Comparison of ENCODE assay signal across 9 cellular contexts in genomic region chr10:116809528-116810500, GRCh38. TPM values are rescaled to one million over a fixed set of nuclear protein-coding genes. Genes with fewer than 3 reads are reported as not detected.
DNase-seq lines count a peak whose midpoint lies in the region; ATAC-seq, FAIRE-seq and TF ChIP-seq lines count a peak whose summit lies in the region.
"Had no signal": no experiment of that assay in that cellular context is flagged by ENCODE, and none has a peak within 500 bp of the region (broad histone marks: within the 10 kb centered on the region; RNA-seq: fewer than 3 reads in every experiment).

No MANE protein-coding gene starts in this region.

- no TSS peak for BruUV-seq in HepG2 (replicated peaks; lab: Mats Ljungman, UMichigan)

- no peak overlapping the region for H3K4me2 ChIP-seq in HepG2 (ENCODE audit: low read depth, low read length)

- H3K27me3 ChIP-seq in adrenal gland (peaks cover 7% of the 10 kb centered on the region), HepG2 (ENCODE audit: control insufficient read depth in 1 of 2, insufficient read depth in 2 of 2, low read length in 2 of 2) (peaks cover 2 to 18% of the 10 kb centered on the region in 2 experiments; a peak in 4 of 5 replicates), SJCRH30 (no peaks in the 10 kb centered on the region)

- H3K9me3 ChIP-seq in adrenal gland (replicated peaks in 1 of 3) (no peaks in the 10 kb centered on the region), HepG2 (ENCODE audit: low read length) (no peaks in the 10 kb centered on the region), SJCRH30 (replicated peaks) (no peaks in the 10 kb centered on the region)

- TF ChIP-seq EP300 in HepG2 (IDR thresholded peaks at IDR 0.05; ENCODE audit: low read depth in 2 of 2, low read length in 2 of 2): no peak
- no peak for TF ChIP-seq EP300 in HepG2 (CRISPR knock-in tag; IDR thresholded peaks at IDR 0.05; ENCODE audit: borderline replicate concordance)

- no peak for FAIRE-seq in HepG2 (lab: Jason Lieb, UNC)
- FAIRE-seq: GM12891 had no signal

- no peaks in the 10 kb centered on the region for H3K79me2 ChIP-seq in HepG2 (ENCODE audit: insufficient read depth, low read length)

- in situ Hi-C loops in HepG2 (cut with HindIII; ENCODE audit: extremely low pct_ligation_motif_present, low pct_unique_long_range_greater_than_20kb): no loop called here

- H3K4me1 ChIP-seq in adrenal gland (replicated peaks in 1 of 2): no peaks in the 10 kb centered on the region
- H3K4me1 ChIP-seq in HepG2 (ENCODE audit: insufficient read depth, low read length): peaks cover 6% of the 10 kb centered on the region
- no peaks in the 10 kb centered on the region for H3K4me1 ChIP-seq in SJCRH30

- H3K36me3 ChIP-seq in adrenal gland (replicated peaks in 1 of 2) (no peaks in the 10 kb centered on the region), HepG2 (replicated peaks in 1 of 2; ENCODE audit: control insufficient read depth in 1 of 2, insufficient read depth in 2 of 2, low read length in 2 of 2) (no peaks in the 10 kb centered on the region), SJCRH30 (no peaks in the 10 kb centered on the region)

- POLR2A ChIA-PET in HepG2 (lab: Yijun Ruan, JAX): no interaction called here

- TF ChIP-seq POLR2A in adrenal gland (IDR thresholded peaks at IDR 0.05) (no peak), HepG2 (IDR thresholded peaks at IDR 0.05; ENCODE audit: insufficient read depth in 1 of 2, low read depth in 2 of 2, low read length in 2 of 2) (no peak), erythroblast (IDR thresholded peaks at IDR 0.05; ENCODE audit: low read length) (no peak)

- H2AFZ ChIP-seq in HepG2 (ENCODE audit: low read length): no peak overlapping the region

- CTCF ChIA-PET in HepG2 (lab: Yijun Ruan, JAX; ENCODE audit: low intra/inter-chr PET ratio, low total read pairs): no interaction called here

- DNase-seq in CD1c-positive myeloid dendritic cell (ENCODE audit: extremely low spot score) (peak; percentile 8), HuH-7 (ENCODE audit: low spot score) (peak; percentile 70), adrenal gland (peak in 2 of 7 donors; percentile 32 to 35), HepG2 (ENCODE audit: low spot score) (peak; percentile 12), DMS114 treated with DMSO at 0.1 percent for 48 hours (lab: John Stamatoyannopoulos, UW; ENCODE audit: unreplicated experiment) (no peak), erythroblast (lab: John Stamatoyannopoulos, UW) (no peak), SJCRH30 (no peak)

- H3K27ac ChIP-seq in adrenal gland: no peak overlapping the region
- no peak overlapping the region for H3K27ac ChIP-seq in HepG2 (ENCODE audit: extremely low read length, insufficient read depth, low read length)
- H3K27ac ChIP-seq in SJCRH30: no peak overlapping the region

- no peak overlapping the region for H3K4me3 ChIP-seq in adrenal gland
- H3K4me3 ChIP-seq in HepG2 (replicated peaks in 1 of 3; ENCODE audit: insufficient read depth in 1 of 3, low read depth in 2 of 3, low read length in 3 of 3): no peak overlapping the region
- no peak overlapping the region for H3K4me3 ChIP-seq in SJCRH30

- intact Hi-C loops in adrenal gland (cut with DNase I) (no loop called here), HepG2 (cut with micrococcal nuclease; ENCODE audit: unreplicated experiment) (no loop called here)

- TF ChIP-seq CTCF in adrenal gland (IDR thresholded peaks at IDR 0.05) (peak in 4 of 6 experiments; percentile 6 to 27 (median 17)), HepG2 (CRISPR knock-in tag; IDR thresholded peaks at IDR 0.05) (peak; percentile 28; the same call in 1 of the 2 replicates)

- ATAC-seq in HepG2: peak; percentile 71
- no peak for ATAC-seq in activated CD4-positive, CD25-positive, alpha-beta regulatory T cell treated with anti-CD3 and anti-CD28 coated beads, Interleukin-2, amount 50 U/mL, for 24 hours

- 63 to 65% (median 63%) methylated on average over 26 to 29 of the region's 29 CpGs for WGBS in adrenal gland, 4 donors
- WGBS in HepG2 (ENCODE audit: low lambda C conversion rate): 25% methylated on average over 25 of the region's 29 CpGs

- H3K9ac ChIP-seq in HepG2 (ENCODE audit: insufficient read depth, low read depth, low read length): no peak overlapping the region

- H4K20me1 ChIP-seq in HepG2 (ENCODE audit: insufficient read depth, low read length): no peaks in the 10 kb centered on the region

- no peak for TF ChIP-seq RAD21 in HepG2 (CRISPR knock-in tag; IDR thresholded peaks at IDR 0.05)

TF ChIP-seq in HepG2, 621 proteins besides CTCF, POLR2A, EP300 and RAD21:
- TF ChIP-seq RFXAP (CRISPR knock-in tag; IDR thresholded peaks at IDR 0.05; ENCODE audit: borderline replicate concordance): no peak
- TF ChIP-seq XRCC5 (optimal IDR thresholded peaks at IDR 0.05; ENCODE audit: low read length): peak; percentile 28

RNA-seq across cellular contexts. Expression of gene ENO4, which starts 39.5 kb away (rescaled TPM):
- 1 to 10 TPM in 3 of 8 donors, under 1 TPM in 4, not detected in 1; 0.11 to 6.8 (median 0.83) TPM for total RNA-seq in adrenal gland
- polyA plus RNA-seq in adrenal gland: under 1 TPM; 0.24 to 0.42 (median 0.37) TPM
- not detected in 2 replicates for total RNA-seq in HepG2 (2016; rRNA removed; fragmentation: Illumina TruSeq; extraction: Trizol)
- not detected in 2 replicates for total RNA-seq in HepG2 (2016; cell fraction: cytosol; rRNA removed; fragmentation: Illumina TruSeq; extraction: Trizol; ENCODE audit: low read depth)
- total RNA-seq in HepG2 (2016; cell fraction: insoluble cytoplasmic fraction; rRNA removed; fragmentation: Illumina TruSeq; extraction: Trizol): not detected in 2 replicates
- not detected in 2 replicates for total RNA-seq in HepG2 (2016; cell fraction: membrane; rRNA removed; fragmentation: Illumina TruSeq; extraction: Trizol)
- not detected in 2 replicates for total RNA-seq in HepG2 (2016; cell fraction: nucleus; rRNA removed; fragmentation: Illumina TruSeq; extraction: Trizol)
- polyA plus RNA-seq in HepG2 (2011; rRNA removed): not detected in 2 replicates
- not detected in 2 replicates for polyA plus RNA-seq in HepG2 (2011; cell fraction: cytosol; rRNA removed)
- polyA plus RNA-seq in HepG2 (2011; cell fraction: nucleus; rRNA removed): not detected in 2 replicates
- polyA plus RNA-seq in HepG2 (2012): 0.21 TPM in 1 of 2 replicates, not detected in the other
- not detected in 2 replicates for polyA plus RNA-seq in HepG2 (2016; cell fraction: cytosol; fragmentation: Illumina TruSeq; extraction: Trizol; ENCODE audit: low read depth)
- not detected in 2 replicates for polyA plus RNA-seq in HepG2 (2016; cell fraction: insoluble cytoplasmic fraction; fragmentation: Illumina TruSeq; extraction: Trizol; ENCODE audit: low read depth)
- not detected in 2 replicates for polyA plus RNA-seq in HepG2 (2016; cell fraction: membrane; fragmentation: Illumina TruSeq; extraction: Trizol; ENCODE audit: low read depth)
- polyA plus RNA-seq in HepG2 (2016; cell fraction: nucleus; fragmentation: Illumina TruSeq; extraction: Trizol; ENCODE audit: insufficient read depth, low read depth): not detected in 2 replicates
- not detected in 2 replicates for polyA minus RNA-seq in HepG2 (2011; rRNA and poly(A)+ RNA removed; ENCODE audit: low replicate concordance)
- not detected in 2 replicates for polyA minus RNA-seq in HepG2 (2011; cell fraction: cytosol; rRNA and poly(A)+ RNA removed)
- polyA minus RNA-seq in HepG2 (2011; cell fraction: nucleus; rRNA and poly(A)+ RNA removed): not detected in 2 replicates
- total RNA-seq in SJCRH30 (2014; rRNA removed; shearing (Covaris generic)): 0.08 TPM in 1 of 2 replicates, not detected in the other

Comparison
In these comparisons a context has a peak if more than half of its experiments do, and no peak if none do; other contexts are left out.
1. DNase-seq: peak in CD1c-positive myeloid dendritic cell (single experiment), HuH-7 (single experiment) and HepG2 (single experiment); none in DMS114 treated with DMSO at 0.1 percent for 48 hours (single experiment), erythroblast (0 of 2) and SJCRH30 (0 of 2).